ENCODE assay signal across 16 cellular contexts in genomic region chr19:57267294-57267693, GRCh38. TPM values are rescaled to one million over a fixed set of nuclear protein-coding genes. Genes with fewer than 3 reads are reported as not detected.
A peak's percentile ranks its signal among the peaks of the same experiment; 100 is the strongest.
DNase-seq lines count a peak whose midpoint lies in the region; FAIRE-seq and TF ChIP-seq lines count a peak whose summit lies in the region.
"Had no signal": no experiment of that assay in that cellular context is flagged by ENCODE, and none has a peak within 500 bp of the region (broad histone marks: within the 10 kb centered on the region; RNA-seq: fewer than 3 reads in every experiment).

No MANE protein-coding gene starts in this region.

- no peaks in the 10 kb centered on the region for H3K27me3 Mint-ChIP-seq in nephron (ENCODE audit: low read depth)
- no peaks in the 10 kb centered on the region for H3K27me3 Mint-ChIP-seq in CD8-positive, alpha-beta memory T cell
- H3K27me3 Mint-ChIP-seq: CD4-positive, CD25-positive, alpha-beta regulatory T cell; IgD-negative memory B cell had no signal

- H3K4me3 Mint-ChIP-seq in nephron, result no peak overlapping the region
- H3K4me3 Mint-ChIP-seq in CD8-positive, alpha-beta memory T cell, result no peak overlapping the region
- H3K4me3 Mint-ChIP-seq: CD4-positive, CD25-positive, alpha-beta regulatory T cell; IgD-negative memory B cell had no signal

- no peaks in the 10 kb centered on the region for H4K20me1 ChIP-seq in OCI-LY3 (ENCODE audit: insufficient read depth, low read length)

- H3K9me3 Mint-ChIP-seq in nephron, result no peaks in the 10 kb centered on the region
- H3K9me3 Mint-ChIP-seq in CD8-positive, alpha-beta memory T cell, result peaks cover 0 to 36% (median 4%) of the 10 kb centered on the region in 5 donors

- CTCF ChIA-PET in RWPE1 (lab: Yijun Ruan, JAX), result interaction anchor here (1.1 kb wide), 1 partner anchor 10 kb away, joined by 3 read pairs; no protein-coding TSS in a partner anchor
- CTCF ChIA-PET in CD8-positive, alpha-beta memory T cell (lab: Charles Lee), result no interaction called here

- no peak for TF ChIP-seq POLR2A in GM12891 (IDR thresholded peaks at IDR 0.05; ENCODE audit: low read depth, low read length)

- POLR2A ChIA-PET in RWPE1 (lab: Yijun Ruan, JAX; ENCODE audit: low non-redundant PET), result no interaction called here
- POLR2A ChIA-PET in CD8-positive, alpha-beta memory T cell (lab: Charles Lee), result no interaction called here

- H3K9ac ChIP-seq in OCI-LY3 (ENCODE audit: low read length), result peak overlapping the region; percentile 7; the same call in 1 of the 2 replicates

- peak; percentile 35 for FAIRE-seq in GM12891 (lab: Jason Lieb, UNC)
- FAIRE-seq: D721Med had no signal

- H3K27me3 ChIP-seq in OCI-LY3 (ENCODE audit: low read depth, low read length) (no peaks in the 10 kb centered on the region), brain microvascular endothelial cell (replicated peaks) (no peaks in the 10 kb centered on the region)
- H3K27me3 ChIP-seq in CD8-positive, alpha-beta memory T cell (ENCODE audit: insufficient read depth, low read length, poor library complexity, severe bottlenecking), result no peaks in the 10 kb centered on the region

- peak overlapping the region; percentile 3; the same call in 1 of the 2 replicates for H3K4me3 ChIP-seq in OCI-LY3 (ENCODE audit: low read length)
- H3K4me3 ChIP-seq in epithelial cell of proximal tubule (ENCODE audit: low read depth, low read length), result no peak overlapping the region
- no peak overlapping the region for H3K4me3 ChIP-seq in brain microvascular endothelial cell (ENCODE audit: low read depth, low read length)
- no peak overlapping the region for H3K4me3 ChIP-seq in CD8-positive, alpha-beta memory T cell (ENCODE audit: low read length)

- in situ Hi-C loops in brain microvascular endothelial cell (cut with HindIII; ENCODE audit: low pct_ligation_motif_present, low sequenced_read_pairs), result no loop called here

- H2AFZ ChIP-seq in OCI-LY3 (ENCODE audit: low read depth, low read length), result no peak overlapping the region

- peaks cover 8% of the 10 kb centered on the region for H3K36me3 Mint-ChIP-seq in nephron (ENCODE audit: low read depth)
- H3K36me3 Mint-ChIP-seq in CD8-positive, alpha-beta memory T cell, result peaks cover 14 to 51% (median 32%) of the 10 kb centered on the region in 3 donors

- H3K36me3 ChIP-seq in OCI-LY3 (replicated peaks; ENCODE audit: low read depth, low read length) (peaks cover 22% of the 10 kb centered on the region), brain microvascular endothelial cell (replicated peaks) (no peaks in the 10 kb centered on the region)
- H3K36me3 ChIP-seq in CD8-positive, alpha-beta memory T cell (ENCODE audit: insufficient read depth, low read length), result no peaks in the 10 kb centered on the region

- H3K9me3 ChIP-seq in OCI-LY3 (ENCODE audit: insufficient read depth, low read length), result no peaks in the 10 kb centered on the region; the same call in 1 of the 2 replicates
- H3K9me3 ChIP-seq in CD8-positive, alpha-beta memory T cell (ENCODE audit: low read length), result no peaks in the 10 kb centered on the region

- 0 out of 2 replicates have a peak, but pooled peaks cover 6% of the 10 kb centered on the region for H3K79me2 ChIP-seq in OCI-LY3 (ENCODE audit: low read length)

- DNase-seq in GM12891 (ENCODE audit: insufficient read length, low spot score) (no peak), epithelial cell of proximal tubule (ENCODE audit: low read depth) (peak; percentile 36), brain microvascular endothelial cell (no peak), RWPE1 (ENCODE audit: low spot score) (no peak)
- no peak for DNase-seq in CD8-positive, alpha-beta memory T cell
- DNase-seq in stimulated activated CD4-positive, alpha-beta T cell treated with anti-CD3 and anti-CD28 coated beads, Interleukin-4, amount 100 ng/mL, for 1 hour, result no peak
- DNase-seq: CD4-positive, CD25-positive, alpha-beta regulatory T cell; HCEC 1CT; NCI-H1436 treated with DMSO at 0.1 percent for 48 hours; NCI-H2081; NCI-H2227 treated with DMSO at 0.1 percent for 48 hours; SIG-M5 had no signal

- H3K4me1 ChIP-seq in OCI-LY3 (ENCODE audit: low read length), result peaks cover 61% of the 10 kb centered on the region
- H3K4me1 ChIP-seq in CD8-positive, alpha-beta memory T cell (ENCODE audit: insufficient read depth, low read length), result no peaks in the 10 kb centered on the region

- H3K27ac ChIP-seq in OCI-LY3 (ENCODE audit: low read length) (peak overlapping the region; percentile 66), brain microvascular endothelial cell (no peak overlapping the region), RWPE1 (no peak overlapping the region)
- H3K27ac ChIP-seq in CD8-positive, alpha-beta memory T cell (ENCODE audit: low read depth, low read length), result no peak overlapping the region

- TF ChIP-seq CTCF in OCI-LY3 (IDR thresholded peaks at IDR 0.05; ENCODE audit: low read depth, low read length), result no peak
- no peak for TF ChIP-seq CTCF in epithelial cell of proximal tubule (conservative IDR thresholded peaks at IDR 0.05; ENCODE audit: low read depth, low read length)
- no peak for TF ChIP-seq CTCF in nephron (IDR thresholded peaks at IDR 0.05; ENCODE audit: unreplicated experiment in 3 of 3)
- no peak for TF ChIP-seq CTCF in brain microvascular endothelial cell (IDR thresholded peaks at IDR 0.05; ENCODE audit: low read depth, low read length, missing control alignments)
- no peak for TF ChIP-seq CTCF in RWPE1 (conservative IDR thresholded peaks at IDR 0.05; ENCODE audit: low read depth)

- H3K27ac Mint-ChIP-seq in nephron, result peak overlapping the region; percentile 30 to 74 (median 69)
- H3K27ac Mint-ChIP-seq in CD8-positive, alpha-beta memory T cell, result no peak overlapping the region
- H3K27ac Mint-ChIP-seq: CD4-positive, CD25-positive, alpha-beta regulatory T cell; IgD-negative memory B cell had no signal

- H3K4me2 ChIP-seq in OCI-LY3 (ENCODE audit: low read length), result peak overlapping the region; percentile 68

- no peaks in the 10 kb centered on the region for H3K4me1 Mint-ChIP-seq in nephron
- peaks cover 0 to 16% (median 0%) of the 10 kb centered on the region in 3 donors for H3K4me1 Mint-ChIP-seq in CD8-positive, alpha-beta memory T cell

TF ChIP-seq in GM12891, 5 proteins besides CTCF, POLR2A, EP300 and RAD21:
- TF ChIP-seq SPI1 (IDR thresholded peaks at IDR 0.05; ENCODE audit: low read depth, low read length) (no peak), POU2F2 (IDR thresholded peaks at IDR 0.05; ENCODE audit: low read depth, low read length) (0 out of 2 replicates have a peak, but pooled peaks have one; percentile 7)
TF ChIP-seq in GM12891: peak in this region for 1.

RNA-seq across cellular contexts. Expression of gene ZNF460, which starts 13.0 kb away (rescaled TPM):
- 1.2 TPM for polyA plus RNA-seq in GM12891 (2012; ENCODE audit: low read depth, missing spikeins)
- 17.0 and 30.3 TPM in 2 replicates for total RNA-seq in epithelial cell of proximal tubule
- 10 to 100 TPM; 45.5 to 52.0 TPM for total RNA-seq in CD8-positive, alpha-beta memory T cell
- polyA plus RNA-seq in CD8-positive, alpha-beta memory T cell, result 7.5 TPM

RNA-seq across cellular contexts. Expression of gene ZNF805, which starts 26.9 kb away (rescaled TPM):
- polyA plus RNA-seq in GM12891 (2012; ENCODE audit: low read depth, missing spikeins), result 1.1 TPM
- total RNA-seq in epithelial cell of proximal tubule, result 4.3 and 7.8 TPM in 2 replicates
- total RNA-seq in CD8-positive, alpha-beta memory T cell, result 10 to 100 TPM; 11.1 to 11.7 TPM
- polyA plus RNA-seq in CD8-positive, alpha-beta memory T cell, result 4.0 TPM

RNA-seq across cellular contexts. Expression of gene AURKC, which starts 36.5 kb away (rescaled TPM):
- polyA plus RNA-seq in GM12891 (2012; ENCODE audit: low read depth, missing spikeins), result 1.2 TPM
- 1.2 and 2.7 TPM in 2 replicates for total RNA-seq in epithelial cell of proximal tubule
- total RNA-seq in CD8-positive, alpha-beta memory T cell, result 1 to 10 TPM; 1.3 to 2.7 TPM
- polyA plus RNA-seq in CD8-positive, alpha-beta memory T cell, result not detected

RNA-seq across cellular contexts. Expression of gene ZNF543, which starts 53.0 kb away (rescaled TPM):
- polyA plus RNA-seq in GM12891 (2012; ENCODE audit: low read depth, missing spikeins), result 1.4 TPM
- total RNA-seq in epithelial cell of proximal tubule, result 4.2 and 5.7 TPM in 2 replicates
- total RNA-seq in CD8-positive, alpha-beta memory T cell, result 1 to 10 TPM; 9.0 to 9.3 TPM
- polyA plus RNA-seq in CD8-positive, alpha-beta memory T cell, result 6.0 TPM

Comparison
In these comparisons a context has a peak if more than half of its experiments do, and no peak if none do; other contexts are left out.
1. H3K27ac Mint-ChIP-seq: peak in nephron (3 of 3); none in CD8-positive, alpha-beta memory T cell (0 of 8).